13 cellular contexts compared by ENCODE assay signal in genomic region chr12:34401659-34402227, GRCh38.
A peak's percentile ranks its signal among the peaks of the same experiment; 100 is the strongest.
DNase-seq lines count a peak whose midpoint lies in the region; ATAC-seq and TF ChIP-seq lines count a peak whose summit lies in the region.
"Had no signal": no experiment of that assay in that cellular context is flagged by ENCODE, and none has a peak within 500 bp of the region (broad histone marks: within the 10 kb centered on the region; RNA-seq: fewer than 3 reads in every experiment).

No MANE protein-coding gene starts in this region.

- H3F3A ChIP-seq in SK-N-SH (replicated peaks; ENCODE audit: insufficient read depth): no peaks in the 10 kb centered on the region
- no peaks in the 10 kb centered on the region for H3F3A ChIP-seq in GM23248 (ENCODE audit: insufficient read depth)

- no peaks in the 10 kb centered on the region for H3K9me2 ChIP-seq in SK-N-SH
- H3K9me2 ChIP-seq in GM23248 (ENCODE audit: insufficient read depth): no peaks in the 10 kb centered on the region

- H3K27me3 ChIP-seq in SK-N-SH (ENCODE audit: insufficient read depth) (peaks cover 6% of the 10 kb centered on the region; the same call in 1 of the 2 replicates), right atrium auricular region (no peaks in the 10 kb centered on the region), GM23248 (replicated peaks; ENCODE audit: insufficient read depth) (no peaks in the 10 kb centered on the region)
- H3K27me3 ChIP-seq: SJCRH30 had no signal

- H3K4me3 ChIP-seq in SK-N-SH (ENCODE audit: low read depth in 2 of 2, low read length in 1 of 2) (no peak overlapping the region), right atrium auricular region (no peak overlapping the region), GM23248 (no peak overlapping the region)
- H3K4me3 ChIP-seq: SJCRH30 had no signal

- H3K79me2 ChIP-seq in SK-N-SH (ENCODE audit: insufficient read depth): no peaks in the 10 kb centered on the region
- H3K79me2 ChIP-seq in GM23248 (ENCODE audit: insufficient read depth): no peaks in the 10 kb centered on the region

- no peaks in the 10 kb centered on the region for H3K4me1 Mint-ChIP-seq in activated CD4-positive, alpha-beta memory T cell treated with anti-CD3 and anti-CD28 coated beads for 36 hours (ENCODE audit: low read depth)
- H3K4me1 Mint-ChIP-seq: activated naive CD8-positive, alpha-beta T cell treated with anti-CD3 and anti-CD28 coated beads for 36 hours; memory B cell had no signal

- H3K9me3 ChIP-seq in SK-N-SH (no peaks in the 10 kb centered on the region), right atrium auricular region (peaks cover 0 to 15% of the 10 kb centered on the region in 2 donors), GM23248 (ENCODE audit: low read depth) (no peaks in the 10 kb centered on the region)
- H3K9me3 ChIP-seq: SJCRH30 had no signal

- H3K9me3 Mint-ChIP-seq in activated CD4-positive, alpha-beta memory T cell treated with anti-CD3 and anti-CD28 coated beads for 36 hours: peaks cover 45% of the 10 kb centered on the region

- WGBS in SK-N-SH (ENCODE audit: low lambda C conversion rate): 16% methylated on average over 18 of the region's 28 CpGs
- WGBS in GM23248 (ENCODE audit: low coverage in 1 of 2, low lambda C conversion rate in 2 of 2, missing lambda C conversion rate in 2 of 2), 2 experiments: 34 to 40% methylated on average over 24 to 28 of the region's 28 CpGs

- ATAC-seq in SK-N-SH treated with all-trans-retinoic acid at 6 μM for 48 hours: no peak
- no peak for ATAC-seq in sciatic nerve
- no peak for ATAC-seq in GM21367 (IDR thresholded peaks at IDR 0.05; ENCODE audit: unreplicated experiment)

- TF ChIP-seq EP300 in SK-N-SH (IDR thresholded peaks at IDR 0.05; ENCODE audit: borderline replicate concordance in 1 of 2, low read depth in 1 of 2, low read length in 1 of 2): no peak

- H4K20me1 ChIP-seq in SK-N-SH (ENCODE audit: insufficient read depth) (no peaks in the 10 kb centered on the region), GM23248 (ENCODE audit: insufficient read depth) (no peaks in the 10 kb centered on the region)

- DNase-seq in SK-N-SH: peak; percentile 0
- peak; percentile 2 for DNase-seq in activated CD4-positive, alpha-beta memory T cell treated with anti-CD3 and anti-CD28 coated beads for 36 hours
- DNase-seq in right atrium auricular region (ENCODE audit: low spot score): peak; percentile 34
- DNase-seq in sciatic nerve (ENCODE audit: low spot score): peak; percentile 31
- DNase-seq in GM23248: no peak
- DNase-seq in NCI-H1105 treated with DMSO at 0.1 percent for 48 hours (lab: John Stamatoyannopoulos, UW): no peak
- DNase-seq: activated naive CD8-positive, alpha-beta T cell treated with anti-CD3 and anti-CD28 coated beads for 36 hours; NCI-H526 treated with DMSO at 0.1 percent for 48 hours had no signal

- no peak for TF ChIP-seq CTCF in SK-N-SH (IDR thresholded peaks at IDR 0.05)
- TF ChIP-seq CTCF in right atrium auricular region (IDR thresholded peaks at IDR 0.05): no peak

- in situ Hi-C loops in GM23248 (cut with MboI): no loop called here

- H3K27ac Mint-ChIP-seq in activated CD4-positive, alpha-beta memory T cell treated with anti-CD3 and anti-CD28 coated beads for 36 hours: no peak overlapping the region
- H3K27ac Mint-ChIP-seq: activated naive CD8-positive, alpha-beta T cell treated with anti-CD3 and anti-CD28 coated beads for 36 hours; memory B cell had no signal

- H3K36me3 ChIP-seq in SK-N-SH (replicated peaks in 1 of 2; ENCODE audit: control insufficient read depth in 1 of 2, insufficient read depth in 2 of 2, low read length in 1 of 2) (no peaks in the 10 kb centered on the region), right atrium auricular region (no peaks in the 10 kb centered on the region), GM23248 (ENCODE audit: low read depth) (no peaks in the 10 kb centered on the region)
- H3K36me3 ChIP-seq: SJCRH30 had no signal

- no peak for TF ChIP-seq RAD21 in SK-N-SH (IDR thresholded peaks at IDR 0.05; ENCODE audit: low read length)

- H3K27me3 Mint-ChIP-seq in activated CD4-positive, alpha-beta memory T cell treated with anti-CD3 and anti-CD28 coated beads for 36 hours: no peaks in the 10 kb centered on the region
- H3K27me3 Mint-ChIP-seq: activated naive CD8-positive, alpha-beta T cell treated with anti-CD3 and anti-CD28 coated beads for 36 hours; memory B cell had no signal

- H3K4me2 ChIP-seq in SK-N-SH: no peak overlapping the region
- H3K4me2 ChIP-seq in GM23248 (ENCODE audit: unreplicated experiment): no peak overlapping the region

- H3K36me3 Mint-ChIP-seq in activated CD4-positive, alpha-beta memory T cell treated with anti-CD3 and anti-CD28 coated beads for 36 hours: no peaks in the 10 kb centered on the region
- H3K36me3 Mint-ChIP-seq: activated naive CD8-positive, alpha-beta T cell treated with anti-CD3 and anti-CD28 coated beads for 36 hours; memory B cell had no signal

- H3K4me3 Mint-ChIP-seq in activated CD4-positive, alpha-beta memory T cell treated with anti-CD3 and anti-CD28 coated beads for 36 hours: no peak overlapping the region
- H3K4me3 Mint-ChIP-seq: activated naive CD8-positive, alpha-beta T cell treated with anti-CD3 and anti-CD28 coated beads for 36 hours; memory B cell had no signal

- POLR2A ChIA-PET in SK-N-SH (lab: Yijun Ruan, JAX): no interaction called here
- POLR2A ChIA-PET in activated CD4-positive, alpha-beta memory T cell treated with anti-CD3 and anti-CD28 coated beads for 36 hours (lab: Charles Lee): no interaction called here

- H3K4me1 ChIP-seq in SK-N-SH (ENCODE audit: control insufficient read depth in 1 of 2, insufficient read depth in 2 of 2, low read depth in 1 of 2, low read length in 1 of 2) (no peaks in the 10 kb centered on the region), right atrium auricular region (no peaks in the 10 kb centered on the region), GM23248 (ENCODE audit: insufficient read depth) (no peaks in the 10 kb centered on the region)
- H3K4me1 ChIP-seq: SJCRH30 had no signal

- H3K9ac ChIP-seq in SK-N-SH (no peak overlapping the region), GM23248 (no peak overlapping the region)

- intact Hi-C loops in activated CD4-positive, alpha-beta memory T cell treated with anti-CD3 and anti-CD28 coated beads for 36 hours (cut with micrococcal nuclease): no loop called here
- intact Hi-C loops in sciatic nerve (cut with DNase I): no loop called here

- H2AFZ ChIP-seq in SK-N-SH (ENCODE audit: low read depth) (no peak overlapping the region), GM23248 (no peak overlapping the region)

- CTCF ChIA-PET in SK-N-SH (lab: Yijun Ruan, JAX): no interaction called here
- CTCF ChIA-PET in activated CD4-positive, alpha-beta memory T cell treated with anti-CD3 and anti-CD28 coated beads for 36 hours (lab: Charles Lee): no interaction called here

- H3K27ac ChIP-seq in SK-N-SH (ENCODE audit: low read depth in 2 of 2, low read length in 1 of 2) (no peak overlapping the region), right atrium auricular region (no peak overlapping the region), GM23248 (no peak overlapping the region)
- H3K27ac ChIP-seq: 22Rv1, SJCRH30 had no signal

TF ChIP-seq in SK-N-SH, 30 proteins besides CTCF, POLR2A, EP300 and RAD21:
- TF ChIP-seq TCF12 (IDR thresholded peaks at IDR 0.05) (no peak), ELF1 (IDR thresholded peaks at IDR 0.05) (no peak), MAX (IDR thresholded peaks at IDR 0.05; ENCODE audit: low read depth) (no peak), FOXJ3 (CRISPR knock-in tag; IDR thresholded peaks at IDR 0.05) (no peak)

TF ChIP-seq in SK-N-SH treated with all-trans-retinoic acid at 6 μM for 48 hours, 23 proteins besides CTCF, POLR2A, EP300 and RAD21:
- TF ChIP-seq ZNF70 (CRISPR knock-in tag; IDR thresholded peaks at IDR 0.05) (no peak), TOX (CRISPR knock-in tag; IDR thresholded peaks at IDR 0.05; ENCODE audit: borderline replicate concordance) (no peak), CSRNP3 (CRISPR knock-in tag; IDR thresholded peaks at IDR 0.05) (no peak)

Comparison
In these comparisons a context has a peak if more than half of its experiments do, and no peak if none do; other contexts are left out.
1. DNase-seq: peak in SK-N-SH (single experiment), activated CD4-positive, alpha-beta memory T cell treated with anti-CD3 and anti-CD28 coated beads for 36 hours (single experiment), right atrium auricular region (single experiment) and sciatic nerve (single experiment); none in GM23248 (single experiment) and NCI-H1105 treated with DMSO at 0.1 percent for 48 hours (single experiment).